Comparison of ENCODE assay signal across 15 cellular contexts in the genomic region with DNA sequence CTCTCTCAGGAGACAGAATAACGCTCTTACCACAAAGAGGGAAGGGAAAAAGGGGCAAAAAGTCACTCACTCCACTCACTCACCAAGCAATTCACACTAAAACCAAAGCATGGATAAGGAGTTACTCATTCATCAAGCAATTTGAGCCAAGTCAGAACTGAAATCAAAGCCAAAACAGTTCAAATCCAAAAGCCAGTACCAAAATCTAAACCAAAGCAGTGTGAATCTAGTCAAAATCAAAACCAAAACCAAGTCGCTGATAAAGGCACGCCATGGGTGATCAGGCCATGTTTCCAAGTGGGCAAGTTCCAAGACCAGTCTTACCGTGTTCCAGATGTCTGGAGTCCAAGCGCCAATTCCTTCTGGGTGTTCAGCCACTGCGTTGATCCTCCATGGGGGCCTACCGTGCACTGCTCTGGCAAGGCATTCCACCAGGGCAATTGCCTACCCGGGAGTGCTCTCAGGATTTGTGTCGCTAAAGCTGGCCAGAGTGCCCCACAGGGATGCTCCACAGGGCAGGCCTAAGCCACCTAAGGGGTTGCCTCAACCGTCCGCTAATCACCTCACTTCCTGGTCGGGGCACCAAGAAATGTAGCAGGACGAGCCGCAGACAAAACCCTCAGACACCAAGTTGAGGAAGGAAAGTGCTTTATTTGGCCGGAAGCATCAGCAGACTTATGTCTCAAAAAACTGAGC.
A peak's percentile ranks its signal among the peaks of the same experiment; 100 is the strongest.
DNase-seq lines count a peak whose midpoint lies in the region; ATAC-seq and TF ChIP-seq lines count a peak whose summit lies in the region.
"Had no signal": no experiment of that assay in that cellular context is flagged by ENCODE, and none has a peak within 500 bp of the region (broad histone marks: within the 10 kb centered on the region; RNA-seq: fewer than 3 reads in every experiment).

No MANE protein-coding gene starts in this region.

- intact Hi-C loops in dendritic cell treated with granulocyte-macrophage colony-stimulating factor and Interleukin-4, amounts not matched to agents 40 ng/mL and 50 ng/mL, for 4 days (cut with micrococcal nuclease) = no loop called here
- intact Hi-C loops in tibial artery (cut with DNase I; ENCODE audit: low total_unique reads) = no loop called here

- no peak for ATAC-seq in activated T-cell treated with anti-CD3 and anti-CD28 coated beads, Interleukin-2, amount 50 U/mL, for 4 hours
- ATAC-seq in left lobe of liver = peak; percentile 77
- ATAC-seq: Right ventricle myocardium inferior had no signal

- H3K36me3 ChIP-seq in tibial artery = no peaks in the 10 kb centered on the region

- H3K4me1 ChIP-seq in tibial artery = peaks cover 0 to 53% (median 13%) of the 10 kb centered on the region in 4 donors

- no peak for TF ChIP-seq CTCF in tibial artery (IDR thresholded peaks at IDR 0.05)
- no peak for TF ChIP-seq CTCF in endothelial cell (IDR thresholded peaks at IDR 0.05; ENCODE audit: unreplicated experiment)

- H3K27me3 Mint-ChIP-seq in activated T-cell treated with anti-CD3 and anti-CD28 coated beads, Interleukin-2, amount 50 U/mL, for 4 hours (ENCODE audit: low read depth) = peaks cover 6% of the 10 kb centered on the region
- H3K27me3 Mint-ChIP-seq in dendritic cell treated with granulocyte-macrophage colony-stimulating factor and Interleukin-4, amounts not matched to agents 40 ng/mL and 50 ng/mL, for 4 days = no peaks in the 10 kb centered on the region
- H3K27me3 Mint-ChIP-seq in endothelial cell (ENCODE audit: unreplicated experiment) = no peaks in the 10 kb centered on the region

- H3K9me3 Mint-ChIP-seq in activated T-cell treated with anti-CD3 and anti-CD28 coated beads, Interleukin-2, amount 50 U/mL, for 4 hours = peaks cover 11% of the 10 kb centered on the region
- peaks cover 10% of the 10 kb centered on the region for H3K9me3 Mint-ChIP-seq in dendritic cell treated with granulocyte-macrophage colony-stimulating factor and Interleukin-4, amounts not matched to agents 40 ng/mL and 50 ng/mL, for 4 days
- H3K9me3 Mint-ChIP-seq in endothelial cell (ENCODE audit: unreplicated experiment) = no peaks in the 10 kb centered on the region

- H3K27ac ChIP-seq in tibial artery = peak overlapping the region; percentile 78 to 83
- H3K27ac ChIP-seq: C4-2B had no signal

- peaks cover 0 to 7% (median 4%) of the 10 kb centered on the region in 3 donors for H3K9me3 ChIP-seq in tibial artery

- no peaks in the 10 kb centered on the region for H3K36me3 Mint-ChIP-seq in activated T-cell treated with anti-CD3 and anti-CD28 coated beads, Interleukin-2, amount 50 U/mL, for 4 hours (ENCODE audit: insufficient read depth)
- no peaks in the 10 kb centered on the region for H3K36me3 Mint-ChIP-seq in dendritic cell treated with granulocyte-macrophage colony-stimulating factor and Interleukin-4, amounts not matched to agents 40 ng/mL and 50 ng/mL, for 4 days (ENCODE audit: low read depth)
- H3K36me3 Mint-ChIP-seq in endothelial cell (ENCODE audit: low read depth, unreplicated experiment) = peaks cover 13% of the 10 kb centered on the region

- no peak overlapping the region for H3K4me3 ChIP-seq in tibial artery

- H3K27me3 ChIP-seq in tibial artery = no peaks in the 10 kb centered on the region

- H3K4me3 Mint-ChIP-seq in activated T-cell treated with anti-CD3 and anti-CD28 coated beads, Interleukin-2, amount 50 U/mL, for 4 hours = peak overlapping the region; percentile 30
- no peak overlapping the region for H3K4me3 Mint-ChIP-seq in dendritic cell treated with granulocyte-macrophage colony-stimulating factor and Interleukin-4, amounts not matched to agents 40 ng/mL and 50 ng/mL, for 4 days
- no peak overlapping the region for H3K4me3 Mint-ChIP-seq in endothelial cell (ENCODE audit: unreplicated experiment)

- no peak for DNase-seq in activated T-cell treated with anti-CD3 and anti-CD28 coated beads, Interleukin-2, amount 50 U/mL, for 4 hours
- DNase-seq in activated T-cell treated with anti-CD3 and anti-CD28 coated beads for 4 hours (no peak), left lobe of liver (ENCODE audit: low spot score) (no peak), tibial artery (no peak), amniotic stem cell (lab: John Stamatoyannopoulos, UW) (no peak), endothelial cell (ENCODE audit: low spot score) (no peak), AML-193 (lab: John Stamatoyannopoulos, UW) (no peak)
- DNase-seq: 8988T, NCI-H1048, NCI-H1694, NCI-H446 treated with DMSO at 0.1 percent for 48 hours, NCI-H774 had no signal

- H3K27ac Mint-ChIP-seq in dendritic cell treated with granulocyte-macrophage colony-stimulating factor and Interleukin-4, amounts not matched to agents 40 ng/mL and 50 ng/mL, for 4 days = peak overlapping the region; percentile 73
- no peak overlapping the region for H3K27ac Mint-ChIP-seq in endothelial cell (ENCODE audit: unreplicated experiment)

- H3K4me1 Mint-ChIP-seq in activated T-cell treated with anti-CD3 and anti-CD28 coated beads, Interleukin-2, amount 50 U/mL, for 4 hours (ENCODE audit: low read depth) = no peaks in the 10 kb centered on the region
- peaks cover 17% of the 10 kb centered on the region for H3K4me1 Mint-ChIP-seq in dendritic cell treated with granulocyte-macrophage colony-stimulating factor and Interleukin-4, amounts not matched to agents 40 ng/mL and 50 ng/mL, for 4 days (ENCODE audit: low read depth)
- no peaks in the 10 kb centered on the region for H3K4me1 Mint-ChIP-seq in endothelial cell (ENCODE audit: unreplicated experiment)
